ENCODE assay signal across 13 cellular contexts in genomic region chr9:89864731-89865130, GRCh38.
DNase-seq lines count a peak whose midpoint lies in the region; ATAC-seq and TF ChIP-seq lines count a peak whose summit lies in the region.
"Had no signal": no experiment of that assay in that cellular context is flagged by ENCODE, and none has a peak within 500 bp of the region (broad histone marks: within the 10 kb centered on the region; RNA-seq: fewer than 3 reads in every experiment).

No MANE protein-coding gene starts in this region.

- WGBS in psoas muscle, 3 donors, result 46 to 75% (median 48%) methylated on average over 4 of the region's 4 CpGs
- WGBS in mesendoderm (ENCODE audit: extremely low coverage, insufficient coverage, low lambda C conversion rate), result no CpG with 5 or more reads among the region's 4 CpGs

- no peaks in the 10 kb centered on the region for H3K36me3 ChIP-seq in lower lobe of right lung
- H3K36me3 ChIP-seq in psoas muscle (ENCODE audit: insufficient read depth in 1 of 2, low read depth in 1 of 2), result no peaks in the 10 kb centered on the region
- no peaks in the 10 kb centered on the region for H3K36me3 ChIP-seq in mesendoderm (ENCODE audit: control insufficient read depth, insufficient read depth, low read length)

- no peaks in the 10 kb centered on the region for H3K27me3 ChIP-seq in lower lobe of right lung (ENCODE audit: low read depth)
- no peaks in the 10 kb centered on the region for H3K27me3 ChIP-seq in psoas muscle (ENCODE audit: insufficient read depth in 3 of 3, low read length in 2 of 3)
- H3K27me3 ChIP-seq in mesendoderm (ENCODE audit: insufficient read depth, low read length, poor library complexity), result no peaks in the 10 kb centered on the region

- H3K23ac ChIP-seq in mesendoderm (ENCODE audit: low read length), result no peak overlapping the region

- H3K79me1 ChIP-seq in mesendoderm (ENCODE audit: low read length), result no peaks in the 10 kb centered on the region

- no peak overlapping the region for H3K18ac ChIP-seq in mesendoderm (ENCODE audit: low read length)

- H2AK5ac ChIP-seq in mesendoderm (ENCODE audit: low read length), result no peak overlapping the region

- TF ChIP-seq CTCF in C4-2B (conservative IDR thresholded peaks at IDR 0.05) (no peak), lower lobe of right lung (IDR thresholded peaks at IDR 0.05) (no peak), psoas muscle (IDR thresholded peaks at IDR 0.05) (no peak)

- H3K9ac ChIP-seq in mesendoderm (ENCODE audit: low read length), result no peak overlapping the region

- H3K4me2 ChIP-seq in mesendoderm (ENCODE audit: low read length), result no peak overlapping the region

- no peak overlapping the region for H4K5ac ChIP-seq in mesendoderm (ENCODE audit: low read length)

- H2BK15ac ChIP-seq in mesendoderm (replicated peaks; ENCODE audit: low read depth), result no peak overlapping the region

- no peaks in the 10 kb centered on the region for H3K79me2 ChIP-seq in mesendoderm (ENCODE audit: control insufficient read depth, insufficient read depth, low read length)

- H3K4me3 ChIP-seq in lower lobe of right lung (no peak overlapping the region), psoas muscle (no peak overlapping the region), mesendoderm (ENCODE audit: low read length) (no peak overlapping the region)

- no peak overlapping the region for H4K8ac ChIP-seq in mesendoderm (ENCODE audit: low read depth, low read length)

- H3K4me1 ChIP-seq in lower lobe of right lung (peaks cover 6% of the 10 kb centered on the region), psoas muscle (no peaks in the 10 kb centered on the region), mesendoderm (ENCODE audit: control insufficient read depth, low read depth, low read length) (peaks cover 6% of the 10 kb centered on the region)

- intact Hi-C loops in lower lobe of right lung (cut with DNase I) (no loop called here), psoas muscle (cut with DNase I) (no loop called here)

- H3K4ac ChIP-seq in mesendoderm (ENCODE audit: low read depth, low read length), result no peak overlapping the region

- no peak overlapping the region for H3K56ac ChIP-seq in mesendoderm (ENCODE audit: low read length)

- no peak for ATAC-seq in lower lobe of right lung
- peak; percentile 17 to 67 (median 38) for ATAC-seq in psoas muscle
- ATAC-seq in esophagus mucosa, result no peak
- ATAC-seq: Right ventricle myocardium inferior had no signal

- H3K27ac ChIP-seq in C4-2B (peak overlapping the region; percentile 73), lower lobe of right lung (no peak overlapping the region), psoas muscle (no peak overlapping the region), mesendoderm (ENCODE audit: low read depth, low read length) (no peak overlapping the region)

- DNase-seq in NCI-H69 (lab: John Stamatoyannopoulos, UW) (peak; percentile 72), lower lobe of right lung (peak; percentile 4), psoas muscle (no peak), NCI-H524 treated with DMSO at 0.1 percent for 48 hours (lab: John Stamatoyannopoulos, UW) (no peak), mesendoderm (no peak)
- DNase-seq: ACHN; H7; NCI-H187; NCI-H446; NK-92 treated with Interleukin-12 subunit alpha and Interleukin-12 subunit beta, amount 100 ng/mL, for 24 hours had no signal

- no peak overlapping the region for H2BK120ac ChIP-seq in mesendoderm (ENCODE audit: low read depth, low read length)

- H3K9me3 ChIP-seq in lower lobe of right lung (no peaks in the 10 kb centered on the region), psoas muscle (no peaks in the 10 kb centered on the region)

- no peak overlapping the region for H2BK5ac ChIP-seq in mesendoderm (ENCODE audit: low read length)

Comparison
In these comparisons a context has a peak if more than half of its experiments do, and no peak if none do; other contexts are left out.
1. DNase-seq: peak in NCI-H69 (single experiment) and lower lobe of right lung (single experiment); none in psoas muscle (0 of 2), NCI-H524 treated with DMSO at 0.1 percent for 48 hours (single experiment) and mesendoderm (single experiment).
2. ATAC-seq: peak in psoas muscle (4 of 4); none in lower lobe of right lung (0 of 2) and esophagus mucosa (single experiment).